In genomic region chr6:109483744-109484075, GRCh38 we compare ENCODE assay signal across 8 cellular contexts. TPM values are rescaled to one million over a fixed set of nuclear protein-coding genes. Genes with fewer than 3 reads are reported as not detected.
DNase-seq lines count a peak whose midpoint lies in the region; ATAC-seq, FAIRE-seq and TF ChIP-seq lines count a peak whose summit lies in the region.

No MANE protein-coding gene starts in this region.

- H3K27ac ChIP-seq in H1 (ENCODE audit: low read depth, low read length) (no peak overlapping the region), trophoblast cell (ENCODE audit: low read depth, low read length) (no peak overlapping the region)

- H3K36me3 ChIP-seq in H1 (ENCODE audit: control insufficient read depth in 2 of 4, insufficient read depth in 4 of 4, low read length in 3 of 4) (peaks cover 4 to 28% (median 15%) of the 10 kb centered on the region in 4 experiments; a peak in 7 of 8 replicates), trophoblast cell (ENCODE audit: control insufficient read depth in 1 of 2, insufficient read depth in 2 of 2, low read length in 2 of 2) (peaks cover 0 to 6% of the 10 kb centered on the region in 2 experiments)

- H4K8ac ChIP-seq in H1 (ENCODE audit: extremely low read depth, insufficient read depth, low read length): no peak overlapping the region
- no peak overlapping the region for H4K8ac ChIP-seq in trophoblast cell (ENCODE audit: low read depth, low read length)

- no peak for FAIRE-seq in H1 (lab: Jason Lieb, UNC)

- H3K23ac ChIP-seq in H1 (ENCODE audit: insufficient read length) (no peak overlapping the region), trophoblast cell (ENCODE audit: low read length) (no peak overlapping the region)

- peaks cover 7% of the 10 kb centered on the region; the same call in 1 of the 2 replicates for H3K23me2 ChIP-seq in H1 (ENCODE audit: low read depth, low read length)

- CTCF ChIA-PET in H1 (lab: Charles Lee; ENCODE audit: partially characterized antibody): interaction anchor here (1.1 kb wide), 1 partner anchor 192 kb away, joined by 3 read pairs; no protein-coding TSS in a partner anchor

- TF ChIP-seq CTCF in H1 (IDR thresholded peaks at IDR 0.05; ENCODE audit: control extremely low read depth in 1 of 3, insufficient read depth in 1 of 3, low read depth in 1 of 3, low read length in 3 of 3): no peak

- H3K79me1 ChIP-seq in H1 (ENCODE audit: low read depth, low read length) (peaks cover 3% of the 10 kb centered on the region), trophoblast cell (ENCODE audit: low read length) (peaks cover 5% of the 10 kb centered on the region)

- H3K4me1 ChIP-seq in H1 (replicated peaks in 1 of 4; ENCODE audit: control insufficient read depth in 3 of 4, insufficient read depth in 4 of 4, low read length in 3 of 4) (peaks cover 2 to 15% (median 6%) of the 10 kb centered on the region in 4 experiments; a peak in 6 of 7 replicates), trophoblast cell (ENCODE audit: control insufficient read depth in 1 of 2, insufficient read depth in 2 of 2, low read length in 2 of 2) (peaks cover 0 to 3% of the 10 kb centered on the region in 2 experiments)

- H4K12ac ChIP-seq in trophoblast cell (ENCODE audit: low read depth, low read length): no peak overlapping the region

- H2BK120ac ChIP-seq in H1 (replicated peaks; ENCODE audit: low read depth, low read length) (no peak overlapping the region), trophoblast cell (ENCODE audit: insufficient read depth, low read length, poor library complexity) (no peak overlapping the region)

- ATAC-seq in GM19351 (IDR thresholded peaks at IDR 0.05; ENCODE audit: unreplicated experiment) (peak; percentile 13), GM19324 (IDR thresholded peaks at IDR 0.05; ENCODE audit: low FRiP score, unreplicated experiment) (no peak)

- no peak for TF ChIP-seq RAD21 in H1 (IDR thresholded peaks at IDR 0.05 in 1 of 2, conservative IDR thresholded peaks at IDR 0.05 in 1 of 2; ENCODE audit: low read depth in 2 of 2, low read length in 2 of 2)

- WGBS in H1 (ENCODE audit: extremely low coverage in 1 of 2, insufficient coverage in 1 of 2, insufficient read length in 1 of 2, insufficient replicate concordance in 2 of 2, low coverage in 1 of 2, low lambda C conversion rate in 2 of 2, missing lambda C conversion rate in 1 of 2), 2 experiments: 14% methylated on average over 6 of the region's 6 CpGs; no CpG with 5 or more reads in 1 of the 2 experiments
- WGBS in trophoblast cell (ENCODE audit: extremely low coverage, insufficient coverage, insufficient read length): no CpG with 5 or more reads among the region's 6 CpGs

- H3K4ac ChIP-seq in H1 (replicated peaks; ENCODE audit: insufficient read length, low read depth, low read length) (no peak overlapping the region), trophoblast cell (ENCODE audit: low read depth, low read length) (no peak overlapping the region)

- H3K9me3 ChIP-seq in H1 (ENCODE audit: insufficient read depth in 2 of 2, low read depth in 1 of 2, low read length in 1 of 2) (no peaks in the 10 kb centered on the region), trophoblast cell (ENCODE audit: insufficient read depth, low read depth, low read length) (no peaks in the 10 kb centered on the region)

- H3K18ac ChIP-seq in H1 (ENCODE audit: extremely low read depth, low read length) (no peak overlapping the region), trophoblast cell (ENCODE audit: low read length) (no peak overlapping the region)

- POLR2A ChIA-PET in H1 (lab: Charles Lee; ENCODE audit: partially characterized antibody): no interaction called here

- H2BK15ac ChIP-seq in H1 (ENCODE audit: low read length): no peak overlapping the region

- H2BK12ac ChIP-seq in H1 (ENCODE audit: low read depth, low read length) (no peak overlapping the region), trophoblast cell (ENCODE audit: low read length) (no peak overlapping the region)

- no peaks in the 10 kb centered on the region for H3K27me3 ChIP-seq in H1 (replicated peaks in 1 of 4; ENCODE audit: control insufficient read depth in 3 of 4, extremely low read depth in 1 of 4, insufficient read depth in 3 of 4, low read length in 3 of 4)
- H3K27me3 ChIP-seq in trophoblast cell (ENCODE audit: insufficient read depth, low read length): no peaks in the 10 kb centered on the region

- H3K14ac ChIP-seq in H1 (ENCODE audit: insufficient read length) (no peak overlapping the region), trophoblast cell (ENCODE audit: low read length) (no peak overlapping the region)

- no peak overlapping the region for H2BK5ac ChIP-seq in H1 (ENCODE audit: low read depth, low read length)
- H2BK5ac ChIP-seq in trophoblast cell (ENCODE audit: low read depth, low read length, poor library complexity): no peak overlapping the region

- H4K5ac ChIP-seq in H1 (ENCODE audit: insufficient read length, low read depth, low read length): peak overlapping the region; percentile 36

- TF ChIP-seq EP300 in H1 (IDR thresholded peaks at IDR 0.05; ENCODE audit: borderline replicate concordance in 1 of 2, low read depth in 2 of 2, low read length in 2 of 2): no peak

- H4K91ac ChIP-seq in H1 (replicated peaks; ENCODE audit: insufficient read length, low read length) (no peak overlapping the region), trophoblast cell (ENCODE audit: low read depth, low read length) (no peak overlapping the region)

- no peak for TF ChIP-seq POLR2A in H1 (IDR thresholded peaks at IDR 0.05; ENCODE audit: control extremely low read depth in 1 of 2, low read depth in 2 of 2, low read length in 2 of 2)

- no peak for DNase-seq in Jurkat, Clone E6-1 (ENCODE audit: low read depth, low spot score)
- DNase-seq in H1 (ENCODE audit: low read depth in 1 of 2, low spot score in 2 of 2) (no peak), trophoblast cell (no peak), GM19240 (ENCODE audit: insufficient read length, low spot score) (no peak), NCI-H187 treated with DMSO at 0.1 percent for 48 hours (lab: John Stamatoyannopoulos, UW) (no peak), NCI-H2227 (lab: John Stamatoyannopoulos, UW; ENCODE audit: unreplicated experiment) (no peak)

- no peak overlapping the region for H3K56ac ChIP-seq in H1 (replicated peaks; ENCODE audit: insufficient read length, low read depth, low read length)

- H3K4me2 ChIP-seq in H1 (ENCODE audit: insufficient read depth in 1 of 2, low read depth in 2 of 2, low read length in 2 of 2) (peak overlapping the region; percentile 72 to 76), trophoblast cell (ENCODE audit: low read length) (peak overlapping the region; percentile 85)

- peaks cover 0 to 8% of the 10 kb centered on the region in 2 experiments for H4K20me1 ChIP-seq in H1 (replicated peaks in 1 of 2; ENCODE audit: control insufficient read depth in 1 of 2, insufficient read depth in 2 of 2, low read length in 2 of 2)

- peak overlapping the region; percentile 60 for H3K4me3 ChIP-seq in Jurkat, Clone E6-1 (ENCODE audit: low read length)
- H3K4me3 ChIP-seq in H1 (ENCODE audit: extremely low read depth in 1 of 4, insufficient read depth in 2 of 4, low read depth in 3 of 4, low read length in 4 of 4) (peak overlapping the region; percentile 37 to 56 (median 48); a peak in 7 of 8 replicates), trophoblast cell (ENCODE audit: low read depth, low read length) (peak overlapping the region; percentile 70)

- peak overlapping the region in 1 of 4 experiments; percentile 51; a peak in 1 of 7 replicates for H3K9ac ChIP-seq in H1 (replicated peaks in 1 of 4; ENCODE audit: extremely low read depth in 1 of 4, low read depth in 3 of 4, low read length in 3 of 4)
- no peak overlapping the region for H3K9ac ChIP-seq in trophoblast cell (ENCODE audit: low read length)

- H2BK20ac ChIP-seq in H1 (ENCODE audit: low read length): no peak overlapping the region

- H2AFZ ChIP-seq in H1 (ENCODE audit: low read length): peak overlapping the region; percentile 64
- no peak overlapping the region for H2AFZ ChIP-seq in trophoblast cell (ENCODE audit: insufficient read depth, low read length, poor library complexity)

- H3K79me2 ChIP-seq in H1 (ENCODE audit: control insufficient read depth in 1 of 2, insufficient read depth in 2 of 2, low read length in 2 of 2): peaks cover 20 to 38% of the 10 kb centered on the region in 2 experiments
- peaks cover 3% of the 10 kb centered on the region for H3K79me2 ChIP-seq in trophoblast cell (ENCODE audit: control insufficient read depth, insufficient read depth, low read length, poor library complexity)

- H2AK5ac ChIP-seq in H1 (ENCODE audit: low read depth, low read length) (no peak overlapping the region), trophoblast cell (ENCODE audit: low read length) (no peak overlapping the region)

RNA-seq across cellular contexts. Expression of gene ZBTB24, which starts 0.7 kb away (rescaled TPM):
- 9.1 TPM for polyA plus RNA-seq in Jurkat, Clone E6-1 (2012; ENCODE audit: insufficient read depth, insufficient read length)
- total RNA-seq in H1 (2021; fragmentation: NEBNext Ultra II Directional; extraction: Animal tissue kit (Norgen Biotek cat#: 25700)): 20.5 and 21.0 TPM in 2 replicates
- 5.9 and 7.5 TPM in 2 replicates for polyA plus RNA-seq in H1 (2011; rRNA removed)
- 7.7 TPM for polyA plus RNA-seq in H1 (2011; cell fraction: cytosol; rRNA removed)
- 6.5 TPM for polyA plus RNA-seq in H1 (2011; cell fraction: nucleus; rRNA removed)
- polyA plus RNA-seq in H1 (2012, experiment 1 of 2): 8.0 to 12.5 TPM (median 9.3 TPM) in 4 replicates
- 1.4 TPM for polyA plus RNA-seq in H1 (2012, experiment 2 of 2)
- polyA plus RNA-seq in H1 (2013, experiment 1 of 2): 10.2 TPM
- polyA plus RNA-seq in H1 (2013, experiment 2 of 2): 9.3 TPM
- polyA minus RNA-seq in H1 (2011; rRNA and poly(A)+ RNA removed): 17.3 and 22.3 TPM in 2 replicates
- polyA minus RNA-seq in H1 (2011; cell fraction: cytosol; rRNA and poly(A)+ RNA removed): 12.2 TPM
- 14.7 TPM for polyA minus RNA-seq in H1 (2011; cell fraction: nucleus; rRNA and poly(A)+ RNA removed)
- polyA plus RNA-seq in trophoblast cell (2013): 4.9 and 5.1 TPM in 2 replicates

RNA-seq across cellular contexts. Expression of gene MICAL1, which starts 28.1 kb away (rescaled TPM):
- 103 TPM for polyA plus RNA-seq in Jurkat, Clone E6-1 (2012; ENCODE audit: insufficient read depth, insufficient read length)
- 51.3 and 55.4 TPM in 2 replicates for total RNA-seq in H1 (2021; fragmentation: NEBNext Ultra II Directional; extraction: Animal tissue kit (Norgen Biotek cat#: 25700))
- polyA plus RNA-seq in H1 (2011; rRNA removed): 42.5 and 61.9 TPM in 2 replicates
- polyA plus RNA-seq in H1 (2011; cell fraction: cytosol; rRNA removed): 64.0 TPM
- 305 TPM for polyA plus RNA-seq in H1 (2011; cell fraction: nucleus; rRNA removed)
- polyA plus RNA-seq in H1 (2012, experiment 1 of 2): 47.2 to 66.8 TPM (median 61.2 TPM) in 4 replicates
- 36.4 TPM for polyA plus RNA-seq in H1 (2012, experiment 2 of 2)
- polyA plus RNA-seq in H1 (2013, experiment 1 of 2): 34.3 TPM
- 30.6 TPM for polyA plus RNA-seq in H1 (2013, experiment 2 of 2)
- polyA minus RNA-seq in H1 (2011; rRNA and poly(A)+ RNA removed): 38.4 and 38.6 TPM in 2 replicates
- 27.2 TPM for polyA minus RNA-seq in H1 (2011; cell fraction: cytosol; rRNA and poly(A)+ RNA removed)
- polyA minus RNA-seq in H1 (2011; cell fraction: nucleus; rRNA and poly(A)+ RNA removed): 63.9 TPM
- 35.4 and 36.0 TPM in 2 replicates for polyA plus RNA-seq in trophoblast cell (2013)

RNA-seq across cellular contexts. Expression of gene SMPD2, which starts 43.2 kb away (rescaled TPM):
- polyA plus RNA-seq in Jurkat, Clone E6-1 (2012; ENCODE audit: insufficient read depth, insufficient read length): 21.8 TPM
- 10.5 and 11.5 TPM in 2 replicates for total RNA-seq in H1 (2021; fragmentation: NEBNext Ultra II Directional; extraction: Animal tissue kit (Norgen Biotek cat#: 25700))
- 15.6 and 17.2 TPM in 2 replicates for polyA plus RNA-seq in H1 (2011; rRNA removed)
- 12.7 TPM for polyA plus RNA-seq in H1 (2011; cell fraction: cytosol; rRNA removed)
- 22.3 TPM for polyA plus RNA-seq in H1 (2011; cell fraction: nucleus; rRNA removed)
- polyA plus RNA-seq in H1 (2012, experiment 1 of 2): 9.5 to 13.6 TPM (median 12.0 TPM) in 4 replicates
- polyA plus RNA-seq in H1 (2012, experiment 2 of 2): 18.2 TPM
- polyA plus RNA-seq in H1 (2013, experiment 1 of 2): 7.7 TPM
- 7.4 TPM for polyA plus RNA-seq in H1 (2013, experiment 2 of 2)
- polyA minus RNA-seq in H1 (2011; rRNA and poly(A)+ RNA removed): 19.4 and 23.2 TPM in 2 replicates
- 12.9 TPM for polyA minus RNA-seq in H1 (2011; cell fraction: cytosol; rRNA and poly(A)+ RNA removed)
- 29.9 TPM for polyA minus RNA-seq in H1 (2011; cell fraction: nucleus; rRNA and poly(A)+ RNA removed)
- polyA plus RNA-seq in trophoblast cell (2013): 9.5 and 9.7 TPM in 2 replicates

RNA-seq across cellular contexts. Expression of gene PPIL6, which starts 43.3 kb away (rescaled TPM):
- polyA plus RNA-seq in Jurkat, Clone E6-1 (2012; ENCODE audit: insufficient read depth, insufficient read length): 2.8 TPM
- total RNA-seq in H1 (2021; fragmentation: NEBNext Ultra II Directional; extraction: Animal tissue kit (Norgen Biotek cat#: 25700)): 1.3 and 1.5 TPM in 2 replicates
- 0.19 and 0.42 TPM in 2 replicates for polyA plus RNA-seq in H1 (2011; rRNA removed)
- polyA plus RNA-seq in H1 (2011; cell fraction: cytosol; rRNA removed): 0.84 TPM
- 0.39 TPM for polyA plus RNA-seq in H1 (2011; cell fraction: nucleus; rRNA removed)
- polyA plus RNA-seq in H1 (2012, experiment 1 of 2): 0.44 to 1.5 TPM (median 0.61 TPM) in 4 replicates
- polyA plus RNA-seq in H1 (2012, experiment 2 of 2): 0.13 TPM
- polyA plus RNA-seq in H1 (2013, experiment 1 of 2): 0.55 TPM
- polyA plus RNA-seq in H1 (2013, experiment 2 of 2): 0.40 TPM
- 1.1 TPM in 1 of 2 replicates, not detected in the other for polyA minus RNA-seq in H1 (2011; rRNA and poly(A)+ RNA removed)
- not detected for polyA minus RNA-seq in H1 (2011; cell fraction: cytosol; rRNA and poly(A)+ RNA removed)
- polyA minus RNA-seq in H1 (2011; cell fraction: nucleus; rRNA and poly(A)+ RNA removed): 1.9 TPM
- polyA plus RNA-seq in trophoblast cell (2013): 0.47 and 0.63 TPM in 2 replicates
